ENCODE assay signal across 1 cellular context in the genomic region with DNA sequence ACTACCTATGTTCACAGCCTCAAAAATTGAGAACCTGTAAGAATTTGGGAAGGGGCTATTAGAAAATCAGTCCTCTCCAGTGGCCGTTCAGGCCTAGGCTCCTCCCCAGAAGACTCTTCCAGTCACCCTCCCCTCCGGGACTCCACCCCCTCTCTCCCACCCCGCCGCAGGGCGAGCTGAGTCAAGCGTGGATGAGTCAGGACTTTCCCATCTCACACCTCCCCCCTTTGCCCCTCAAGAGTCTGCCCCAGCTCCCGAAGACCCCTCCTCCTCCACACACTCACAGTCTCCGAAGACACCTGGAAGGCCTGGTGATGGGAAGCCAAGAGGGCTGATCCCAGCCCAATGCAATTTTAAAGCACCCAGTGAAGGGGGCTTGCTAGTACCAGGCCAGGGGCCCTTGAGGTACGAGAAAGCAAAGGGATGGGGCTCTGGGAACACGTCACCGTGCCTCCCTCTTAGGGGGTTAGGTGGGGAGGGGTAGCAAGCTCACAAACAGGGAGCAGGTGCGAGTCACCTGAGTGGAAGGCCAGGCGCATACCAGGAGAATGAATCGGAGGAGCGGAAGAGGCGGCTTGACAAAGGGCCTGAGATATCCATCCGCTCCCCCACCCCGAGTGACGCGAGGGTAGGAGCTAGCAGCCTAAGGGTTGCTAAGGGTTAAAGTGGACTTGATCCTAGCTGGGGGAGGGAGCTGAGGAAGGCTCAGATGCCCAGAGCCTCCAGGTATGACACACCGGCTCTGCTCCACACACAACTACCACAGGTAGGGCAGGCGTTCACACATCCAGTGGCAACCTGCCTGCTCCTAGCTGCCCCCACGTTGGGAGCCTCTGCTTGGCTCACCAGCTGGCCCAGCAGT.
TF ChIP-seq lines count a peak whose summit lies in the region.

No MANE protein-coding gene starts in this region.

TF ChIP-seq in K562, 482 proteins besides CTCF, POLR2A, EP300 and RAD21 (continues in another document):
- TF ChIP-seq RCOR1 (IDR thresholded peaks at IDR 0.05; ENCODE audit: borderline replicate concordance in 1 of 2, low read depth in 2 of 2, low read length in 2 of 2) = peak in 1 of 2 experiments; percentile 64; a peak in 1 of 4 replicates
- peak; percentile 36; the same call in 1 of the 2 replicates for TF ChIP-seq MTA2 (IDR thresholded peaks at IDR 0.05; ENCODE audit: low read depth)
- peak; percentile 77 for TF ChIP-seq CREM (IDR thresholded peaks at IDR 0.05; ENCODE audit: low read depth)
- TF ChIP-seq CXXC5 (CRISPR knock-in tag; IDR thresholded peaks at IDR 0.05) = peak; percentile 53; the same call in 1 of the 2 replicates
- TF ChIP-seq MAFK (IDR thresholded peaks at IDR 0.05; ENCODE audit: low read length) = peak; percentile 78
- peak; percentile 51; the same call in 1 of the 2 replicates for TF ChIP-seq RNF2 (IDR thresholded peaks at IDR 0.05)
- peak; percentile 92 for TF ChIP-seq BRD4 (IDR thresholded peaks at IDR 0.05)
- TF ChIP-seq POLR2G (IDR thresholded peaks at IDR 0.05; ENCODE audit: low read depth, low read length) = peak; percentile 46
- TF ChIP-seq ZEB2 (IDR thresholded peaks at IDR 0.05) = peak; percentile 84; the same call in 1 of the 2 replicates
- TF ChIP-seq TEAD1 (CRISPR knock-in tag; IDR thresholded peaks at IDR 0.05) = peak in 1 of 2 experiments; percentile 80; a peak in 2 of 4 replicates
- peak; percentile 10 for TF ChIP-seq RBBP5 (IDR thresholded peaks at IDR 0.05; ENCODE audit: borderline replicate concordance, insufficient read depth, low read length, poor library complexity, severe bottlenecking)
- peak; percentile 68; the same call in 1 of the 2 replicates for TF ChIP-seq ETV1 (tag; conservative IDR thresholded peaks at IDR 0.05; ENCODE audit: low read depth)
- TF ChIP-seq SMARCC2 (IDR thresholded peaks at IDR 0.05; ENCODE audit: low read depth) = peak; percentile 85
- TF ChIP-seq CBFA2T3 (IDR thresholded peaks at IDR 0.05) = peak; percentile 29; the same call in 1 of the 2 replicates
- TF ChIP-seq ZNF592 (IDR thresholded peaks at IDR 0.05) = peak; percentile 94; the same call in 1 of the 2 replicates
- no peak for TF ChIP-seq NR4A1 (CRISPR knock-in tag; IDR thresholded peaks at IDR 0.05)
- TF ChIP-seq NR4A1 (tag; IDR thresholded peaks at IDR 0.05) = peak; percentile 59
- TF ChIP-seq PYGO2 (tag; IDR thresholded peaks at IDR 0.05) = no peak
- 0 out of 2 replicates have a peak, but pooled peaks have one; percentile 18 for TF ChIP-seq SOX6 (IDR thresholded peaks at IDR 0.05)
- TF ChIP-seq CTCFL (IDR thresholded peaks at IDR 0.05; ENCODE audit: borderline replicate concordance, insufficient read depth, low read depth, low read length, poor library complexity, severe bottlenecking) = no peak
- peak; percentile 94 for TF ChIP-seq JUND (IDR thresholded peaks at IDR 0.05; ENCODE audit: borderline replicate concordance, low read depth, low read length)
- TF ChIP-seq JUND (tag; IDR thresholded peaks at IDR 0.05; ENCODE audit: borderline replicate concordance, low read depth, low read length) = peak; percentile 87; the same call in 2 of the 3 replicates
- peak; percentile 95 for TF ChIP-seq SMARCA4 (IDR thresholded peaks at IDR 0.05)
- no peak for TF ChIP-seq HMG20A (CRISPR knock-in tag; conservative IDR thresholded peaks at IDR 0.05)
- TF ChIP-seq HOMEZ (CRISPR knock-in tag; IDR thresholded peaks at IDR 0.05) = 0 out of 2 replicates have a peak, but pooled peaks have one; percentile 5
- peak; percentile 74; the same call in 1 of the 2 replicates for TF ChIP-seq ATF7 (IDR thresholded peaks at IDR 0.05)
- TF ChIP-seq KAT7 (CRISPR knock-in tag; IDR thresholded peaks at IDR 0.05; ENCODE audit: borderline replicate concordance) = peak; percentile 71
- TF ChIP-seq RHOXF2B (CRISPR knock-in tag; conservative IDR thresholded peaks at IDR 0.05) = no peak
- TF ChIP-seq ERF (CRISPR knock-in tag; IDR thresholded peaks at IDR 0.05) = peak; percentile 9; the same call in 1 of the 2 replicates
- TF ChIP-seq, protein P1, sequence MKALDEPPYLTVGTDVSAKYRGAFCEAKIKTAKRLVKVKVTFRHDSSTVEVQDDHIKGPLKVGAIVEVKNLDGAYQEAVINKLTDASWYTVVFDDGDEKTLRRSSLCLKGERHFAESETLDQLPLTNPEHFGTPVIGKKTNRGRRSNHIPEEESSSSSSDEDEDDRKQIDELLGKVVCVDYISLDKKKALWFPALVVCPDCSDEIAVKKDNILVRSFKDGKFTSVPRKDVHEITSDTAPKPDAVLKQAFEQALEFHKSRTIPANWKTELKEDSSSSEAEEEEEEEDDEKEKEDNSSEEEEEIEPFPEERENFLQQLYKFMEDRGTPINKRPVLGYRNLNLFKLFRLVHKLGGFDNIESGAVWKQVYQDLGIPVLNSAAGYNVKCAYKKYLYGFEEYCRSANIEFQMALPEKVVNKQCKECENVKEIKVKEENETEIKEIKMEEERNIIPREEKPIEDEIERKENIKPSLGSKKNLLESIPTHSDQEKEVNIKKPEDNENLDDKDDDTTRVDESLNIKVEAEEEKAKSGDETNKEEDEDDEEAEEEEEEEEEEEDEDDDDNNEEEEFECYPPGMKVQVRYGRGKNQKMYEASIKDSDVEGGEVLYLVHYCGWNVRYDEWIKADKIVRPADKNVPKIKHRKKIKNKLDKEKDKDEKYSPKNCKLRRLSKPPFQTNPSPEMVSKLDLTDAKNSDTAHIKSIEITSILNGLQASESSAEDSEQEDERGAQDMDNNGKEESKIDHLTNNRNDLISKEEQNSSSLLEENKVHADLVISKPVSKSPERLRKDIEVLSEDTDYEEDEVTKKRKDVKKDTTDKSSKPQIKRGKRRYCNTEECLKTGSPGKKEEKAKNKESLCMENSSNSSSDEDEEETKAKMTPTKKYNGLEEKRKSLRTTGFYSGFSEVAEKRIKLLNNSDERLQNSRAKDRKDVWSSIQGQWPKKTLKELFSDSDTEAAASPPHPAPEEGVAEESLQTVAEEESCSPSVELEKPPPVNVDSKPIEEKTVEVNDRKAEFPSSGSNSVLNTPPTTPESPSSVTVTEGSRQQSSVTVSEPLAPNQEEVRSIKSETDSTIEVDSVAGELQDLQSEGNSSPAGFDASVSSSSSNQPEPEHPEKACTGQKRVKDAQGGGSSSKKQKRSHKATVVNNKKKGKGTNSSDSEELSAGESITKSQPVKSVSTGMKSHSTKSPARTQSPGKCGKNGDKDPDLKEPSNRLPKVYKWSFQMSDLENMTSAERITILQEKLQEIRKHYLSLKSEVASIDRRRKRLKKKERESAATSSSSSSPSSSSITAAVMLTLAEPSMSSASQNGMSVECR (CRISPR knock-in tag; IDR thresholded peaks at IDR 0.05) = peak; percentile 36; the same call in 1 of the 2 replicates
- peak; percentile 74; the same call in 1 of the 2 replicates for TF ChIP-seq JUN (IDR thresholded peaks at IDR 0.05; ENCODE audit: borderline replicate concordance, low read depth, low read length)
- no peak for TF ChIP-seq JUN (CRISPR knock-in tag; IDR thresholded peaks at IDR 0.05; ENCODE audit: borderline replicate concordance)
- no peak for TF ChIP-seq U2AF2 (optimal IDR thresholded peaks at IDR 0.05; ENCODE audit: low read depth, low read length)
- TF ChIP-seq, protein P2, sequence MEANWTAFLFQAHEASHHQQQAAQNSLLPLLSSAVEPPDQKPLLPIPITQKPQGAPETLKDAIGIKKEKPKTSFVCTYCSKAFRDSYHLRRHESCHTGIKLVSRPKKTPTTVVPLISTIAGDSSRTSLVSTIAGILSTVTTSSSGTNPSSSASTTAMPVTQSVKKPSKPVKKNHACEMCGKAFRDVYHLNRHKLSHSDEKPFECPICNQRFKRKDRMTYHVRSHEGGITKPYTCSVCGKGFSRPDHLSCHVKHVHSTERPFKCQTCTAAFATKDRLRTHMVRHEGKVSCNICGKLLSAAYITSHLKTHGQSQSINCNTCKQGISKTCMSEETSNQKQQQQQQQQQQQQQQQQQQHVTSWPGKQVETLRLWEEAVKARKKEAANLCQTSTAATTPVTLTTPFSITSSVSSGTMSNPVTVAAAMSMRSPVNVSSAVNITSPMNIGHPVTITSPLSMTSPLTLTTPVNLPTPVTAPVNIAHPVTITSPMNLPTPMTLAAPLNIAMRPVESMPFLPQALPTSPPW (CRISPR knock-in tag; IDR thresholded peaks at IDR 0.05) = peak; percentile 92
- TF ChIP-seq NFIX (CRISPR knock-in tag; IDR thresholded peaks at IDR 0.05; ENCODE audit: low read depth) = no peak
- peak; percentile 98 for TF ChIP-seq DPF2 (IDR thresholded peaks at IDR 0.05)
- no peak for TF ChIP-seq RFX5 (IDR thresholded peaks at IDR 0.05; ENCODE audit: low read depth, low read length)
- TF ChIP-seq, protein P3, sequence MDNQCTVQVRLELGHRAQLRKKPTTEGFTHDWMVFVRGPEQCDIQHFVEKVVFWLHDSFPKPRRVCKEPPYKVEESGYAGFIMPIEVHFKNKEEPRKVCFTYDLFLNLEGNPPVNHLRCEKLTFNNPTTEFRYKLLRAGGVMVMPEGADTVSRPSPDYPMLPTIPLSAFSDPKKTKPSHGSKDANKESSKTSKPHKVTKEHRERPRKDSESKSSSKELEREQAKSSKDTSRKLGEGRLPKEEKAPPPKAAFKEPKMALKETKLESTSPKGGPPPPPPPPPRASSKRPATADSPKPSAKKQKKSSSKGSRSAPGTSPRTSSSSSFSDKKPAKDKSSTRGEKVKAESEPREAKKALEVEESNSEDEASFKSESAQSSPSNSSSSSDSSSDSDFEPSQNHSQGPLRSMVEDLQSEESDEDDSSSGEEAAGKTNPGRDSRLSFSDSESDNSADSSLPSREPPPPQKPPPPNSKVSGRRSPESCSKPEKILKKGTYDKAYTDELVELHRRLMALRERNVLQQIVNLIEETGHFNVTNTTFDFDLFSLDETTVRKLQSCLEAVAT (IDR thresholded peaks at IDR 0.05) = peak in 1 of 2 experiments; percentile 68; a peak in 1 of 4 replicates
- peak; percentile 81 for TF ChIP-seq MTA1 (IDR thresholded peaks at IDR 0.05; ENCODE audit: borderline replicate concordance)
- no peak for TF ChIP-seq NR2C2 (CRISPR knock-in tag; IDR thresholded peaks at IDR 0.05)
- peak; percentile 3; the same call in 1 of the 2 replicates for TF ChIP-seq NR2C2 (tag; IDR thresholded peaks at IDR 0.05)
- peak; percentile 81 for TF ChIP-seq NFRKB (IDR thresholded peaks at IDR 0.05; ENCODE audit: low read depth)
- TF ChIP-seq, protein P4, sequence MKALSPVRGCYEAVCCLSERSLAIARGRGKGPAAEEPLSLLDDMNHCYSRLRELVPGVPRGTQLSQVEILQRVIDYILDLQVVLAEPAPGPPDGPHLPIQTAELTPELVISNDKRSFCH (CRISPR knock-in tag; IDR thresholded peaks at IDR 0.05) = no peak
- TF ChIP-seq, protein P4 (tag; IDR thresholded peaks at IDR 0.05) = no peak; the same call in 1 of the 2 replicates
- TF ChIP-seq TBP (optimal IDR thresholded peaks at IDR 0.05; ENCODE audit: low read depth, low read length) = peak; percentile 9
